9 cellular contexts compared by ENCODE assay signal in the genomic region with DNA sequence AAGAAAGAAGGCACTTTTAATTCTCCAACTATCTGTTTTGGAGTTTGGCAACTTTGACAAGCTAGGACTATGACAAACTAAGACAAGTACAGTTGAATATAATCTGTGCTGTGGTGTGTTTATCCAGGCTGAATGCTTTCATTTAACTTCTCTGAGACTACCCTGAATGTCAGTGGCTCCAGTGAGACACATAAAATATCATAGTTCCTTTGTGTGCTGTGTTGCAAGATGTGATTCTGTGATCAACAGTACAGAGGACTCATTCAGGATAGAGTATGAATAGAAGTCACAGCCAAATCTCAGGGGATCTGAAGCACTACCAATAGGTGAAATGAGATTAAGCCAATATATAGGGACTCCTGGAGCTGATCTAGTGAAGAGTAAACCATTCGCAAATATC.
"Had no signal": no experiment of that assay in that cellular context is flagged by ENCODE, and none has a peak within 500 bp of the region (broad histone marks: within the 10 kb centered on the region; RNA-seq: fewer than 3 reads in every experiment).

No MANE protein-coding gene starts in this region.

- ATAC-seq: HCT116, HepG2 had no signal

- H3K4me3 Mint-ChIP-seq: HFFc6, IgD-negative memory B cell had no signal

- H3K27me3 Mint-ChIP-seq: IgD-negative memory B cell had no signal

- H3K4me1 Mint-ChIP-seq: IgD-negative memory B cell had no signal

- H3K36me3 ChIP-seq: HAP-1 had no signal

- H3K9me3 ChIP-seq: HAP-1 had no signal

- H3K9ac ChIP-seq: GM23248 had no signal

- H3K4me3 ChIP-seq: GM23248, HAP-1 had no signal

- H2AFZ ChIP-seq: GM23248 had no signal

- DNase-seq: GM23248, GOT3, H7, HFFc6 had no signal

- H3K27ac ChIP-seq: GM23248, HL-60 had no signal

- H3K36me3 Mint-ChIP-seq: IgD-negative memory B cell had no signal

- H3K27ac Mint-ChIP-seq: HFFc6, IgD-negative memory B cell had no signal
